15 cellular contexts compared by ENCODE assay signal in genomic region chr11:122601131-122602125, GRCh38. TPM values are rescaled to one million over a fixed set of nuclear protein-coding genes. Genes with fewer than 3 reads are reported as not detected.
DNase-seq lines count a peak whose midpoint lies in the region; ATAC-seq, FAIRE-seq and TF ChIP-seq lines count a peak whose summit lies in the region.
"Had no signal": no experiment of that assay in that cellular context is flagged by ENCODE, and none has a peak within 500 bp of the region (broad histone marks: within the 10 kb centered on the region; RNA-seq: fewer than 3 reads in every experiment).

No MANE protein-coding gene starts in this region.

- H2BK20ac ChIP-seq in H1 (ENCODE audit: low read length), result no peak overlapping the region

- no peak overlapping the region; the same call in 1 of the 2 replicates for H2AFZ ChIP-seq in H1 (ENCODE audit: low read length)
- H2AFZ ChIP-seq: parathyroid adenoma had no signal

- no peak overlapping the region for H3K4me2 ChIP-seq in H1 (ENCODE audit: insufficient read depth in 1 of 2, low read depth in 2 of 2, low read length in 2 of 2)

- H3K36me3 Mint-ChIP-seq in nephron progenitor cell (ENCODE audit: low read depth), result no peaks in the 10 kb centered on the region
- H3K36me3 Mint-ChIP-seq: activated CD8-positive, alpha-beta memory T cell treated with anti-CD3 and anti-CD28 coated beads, Interleukin-2, amount 10 ng/mL, durations not matched to agents 7 days and 5 days; activated naive CD8-positive, alpha-beta T cell treated with anti-CD3 and anti-CD28 coated beads, Interleukin-2, amount 10 ng/mL, durations not matched to agents 7 days and 5 days had no signal

- 0 out of 2 replicates have a peak, but pooled peaks cover 4% of the 10 kb centered on the region for H3K27me3 ChIP-seq in MG63
- H3K27me3 ChIP-seq in H1 (replicated peaks in 1 of 4; ENCODE audit: control insufficient read depth in 3 of 4, extremely low read depth in 1 of 4, insufficient read depth in 3 of 4, low read length in 3 of 4), result no peaks in the 10 kb centered on the region

- peak; percentile 87 for DNase-seq in AG20443 (ENCODE audit: low spot score)
- DNase-seq in MG63, result peak; percentile 50
- DNase-seq in H1 (ENCODE audit: low read depth in 1 of 2, low spot score in 2 of 2), result no peak
- no peak for DNase-seq in nephron progenitor cell
- no peak for DNase-seq in T-helper 9 cell
- DNase-seq: activated CD8-positive, alpha-beta memory T cell treated with anti-CD3 and anti-CD28 coated beads, Interleukin-2, amount 10 ng/mL, durations not matched to agents 7 days and 5 days; activated naive CD8-positive, alpha-beta T cell treated with anti-CD3 and anti-CD28 coated beads, Interleukin-2, amount 10 ng/mL, durations not matched to agents 7 days and 5 days; CD4-positive, alpha-beta T cell; effector memory CD8-positive, alpha-beta T cell; hippocampal formation; stimulated activated naive CD4-positive, alpha-beta T cell had no signal

- TF ChIP-seq CTCF in H1 (IDR thresholded peaks at IDR 0.05; ENCODE audit: control extremely low read depth in 1 of 3, insufficient read depth in 1 of 3, low read depth in 1 of 3, low read length in 3 of 3) (no peak), nephron progenitor cell (IDR thresholded peaks at IDR 0.05) (no peak)

- no peak for TF ChIP-seq EP300 in H1 (IDR thresholded peaks at IDR 0.05; ENCODE audit: borderline replicate concordance in 1 of 2, low read depth in 2 of 2, low read length in 2 of 2)

- H3K4me3 ChIP-seq in MG63 (no peak overlapping the region), H1 (ENCODE audit: extremely low read depth in 1 of 4, insufficient read depth in 2 of 4, low read depth in 3 of 4, low read length in 4 of 4) (no peak overlapping the region)

- H3K79me1 ChIP-seq in H1 (ENCODE audit: low read depth, low read length), result no peaks in the 10 kb centered on the region

- H2BK120ac ChIP-seq in H1 (replicated peaks; ENCODE audit: low read depth, low read length), result no peak overlapping the region

- H3K4me1 Mint-ChIP-seq in nephron progenitor cell, result peaks cover 25% of the 10 kb centered on the region
- H3K4me1 Mint-ChIP-seq: activated CD8-positive, alpha-beta memory T cell treated with anti-CD3 and anti-CD28 coated beads, Interleukin-2, amount 10 ng/mL, durations not matched to agents 7 days and 5 days; activated naive CD8-positive, alpha-beta T cell treated with anti-CD3 and anti-CD28 coated beads, Interleukin-2, amount 10 ng/mL, durations not matched to agents 7 days and 5 days had no signal

- no peak overlapping the region for H2AK5ac ChIP-seq in H1 (ENCODE audit: low read depth, low read length)

- H3K9me3 ChIP-seq in MG63, result no peaks in the 10 kb centered on the region
- no peaks in the 10 kb centered on the region for H3K9me3 ChIP-seq in H1 (ENCODE audit: insufficient read depth in 2 of 2, low read depth in 1 of 2, low read length in 1 of 2)

- no peak overlapping the region for H4K91ac ChIP-seq in H1 (replicated peaks; ENCODE audit: insufficient read length, low read length)

- no peaks in the 10 kb centered on the region for H3K9me3 Mint-ChIP-seq in nephron progenitor cell
- H3K9me3 Mint-ChIP-seq: activated naive CD8-positive, alpha-beta T cell treated with anti-CD3 and anti-CD28 coated beads, Interleukin-2, amount 10 ng/mL, durations not matched to agents 7 days and 5 days; CD4-positive, alpha-beta T cell; effector memory CD8-positive, alpha-beta T cell had no signal

- H3K27me3 Mint-ChIP-seq in nephron progenitor cell (ENCODE audit: low read depth, poor library complexity), result peaks cover 12% of the 10 kb centered on the region

- peaks cover 0 to 6% (median 0%) of the 10 kb centered on the region in 4 experiments; a peak in 2 of 7 replicates for H3K4me1 ChIP-seq in H1 (replicated peaks in 1 of 4; ENCODE audit: control insufficient read depth in 3 of 4, insufficient read depth in 4 of 4, low read length in 3 of 4)
- H3K4me1 ChIP-seq: parathyroid adenoma had no signal

- H3K9ac ChIP-seq in H1 (replicated peaks in 1 of 4; ENCODE audit: extremely low read depth in 1 of 4, low read depth in 3 of 4, low read length in 3 of 4), result no peak overlapping the region
- H3K9ac ChIP-seq: parathyroid adenoma had no signal

- no peak overlapping the region for H3K4me3 Mint-ChIP-seq in nephron progenitor cell
- H3K4me3 Mint-ChIP-seq: activated CD8-positive, alpha-beta memory T cell treated with anti-CD3 and anti-CD28 coated beads, Interleukin-2, amount 10 ng/mL, durations not matched to agents 7 days and 5 days; activated naive CD8-positive, alpha-beta T cell treated with anti-CD3 and anti-CD28 coated beads, Interleukin-2, amount 10 ng/mL, durations not matched to agents 7 days and 5 days; CD4-positive, alpha-beta T cell; effector memory CD8-positive, alpha-beta T cell had no signal

- no peak overlapping the region for H3K56ac ChIP-seq in H1 (replicated peaks; ENCODE audit: insufficient read length, low read depth, low read length)

- TF ChIP-seq POLR2A in H1 (IDR thresholded peaks at IDR 0.05; ENCODE audit: control extremely low read depth in 1 of 2, low read depth in 2 of 2, low read length in 2 of 2), result no peak

- ATAC-seq in HG02840 (IDR thresholded peaks at IDR 0.05; ENCODE audit: low FRiP score, unreplicated experiment) (no peak), HG03354 (IDR thresholded peaks at IDR 0.05; ENCODE audit: poor library complexity, severe bottlenecking, unreplicated experiment) (no peak), HG03565 (IDR thresholded peaks at IDR 0.05; ENCODE audit: unreplicated experiment) (no peak)
- ATAC-seq: activated CD8-positive, alpha-beta memory T cell treated with anti-CD3 and anti-CD28 coated beads, Interleukin-2, amount 10 ng/mL, durations not matched to agents 7 days and 5 days; effector memory CD8-positive, alpha-beta T cell had no signal

- H3K14ac ChIP-seq in H1 (ENCODE audit: insufficient read length), result no peak overlapping the region

- no peak overlapping the region for H3K4ac ChIP-seq in H1 (replicated peaks; ENCODE audit: insufficient read length, low read depth, low read length)

- no peak overlapping the region for H4K5ac ChIP-seq in H1 (ENCODE audit: insufficient read length, low read depth, low read length)

- peak overlapping the region; percentile 64 for H3K27ac Mint-ChIP-seq in nephron progenitor cell
- H3K27ac Mint-ChIP-seq: activated CD8-positive, alpha-beta memory T cell treated with anti-CD3 and anti-CD28 coated beads, Interleukin-2, amount 10 ng/mL, durations not matched to agents 7 days and 5 days; activated naive CD8-positive, alpha-beta T cell treated with anti-CD3 and anti-CD28 coated beads, Interleukin-2, amount 10 ng/mL, durations not matched to agents 7 days and 5 days; CD4-positive, alpha-beta T cell; effector memory CD8-positive, alpha-beta T cell had no signal

- H2BK15ac ChIP-seq in H1 (ENCODE audit: low read length), result no peak overlapping the region

- H3K23me2 ChIP-seq in H1 (ENCODE audit: low read depth, low read length), result no peaks in the 10 kb centered on the region

- no peak overlapping the region for H3K27ac ChIP-seq in H1 (ENCODE audit: low read depth, low read length)
- H3K27ac ChIP-seq: parathyroid adenoma had no signal

- no peak overlapping the region for H3K23ac ChIP-seq in H1 (ENCODE audit: insufficient read length)

- 89% methylated on average over 7 of the region's 7 CpGs; no CpG with 5 or more reads in 1 of the 2 experiments for WGBS in H1 (ENCODE audit: extremely low coverage in 1 of 2, insufficient coverage in 1 of 2, insufficient read length in 1 of 2, insufficient replicate concordance in 2 of 2, low coverage in 1 of 2, low lambda C conversion rate in 2 of 2, missing lambda C conversion rate in 1 of 2), 2 experiments

- TF ChIP-seq RAD21 in H1 (IDR thresholded peaks at IDR 0.05 in 1 of 2, conservative IDR thresholded peaks at IDR 0.05 in 1 of 2; ENCODE audit: low read depth in 2 of 2, low read length in 2 of 2), result no peak

- H4K8ac ChIP-seq in H1 (ENCODE audit: extremely low read depth, insufficient read depth, low read length), result peak overlapping the region; percentile 35; the same call in 1 of the 2 replicates

- H3K36me3 ChIP-seq in MG63, result no peaks in the 10 kb centered on the region
- no peaks in the 10 kb centered on the region for H3K36me3 ChIP-seq in H1 (ENCODE audit: control insufficient read depth in 2 of 4, insufficient read depth in 4 of 4, low read length in 3 of 4)

- no peak overlapping the region for H3K18ac ChIP-seq in H1 (ENCODE audit: extremely low read depth, low read length)

- CTCF ChIA-PET in H1 (lab: Charles Lee; ENCODE audit: partially characterized antibody), result interaction anchor here (0.7 to 2.2 kb wide), 5 partner anchors 20 to 195 kb away, joined by 3 to 5 read pairs (median 3); no protein-coding TSS in a partner anchor

- no peak for FAIRE-seq in H1 (lab: Jason Lieb, UNC)

- no peaks in the 10 kb centered on the region for H3K79me2 ChIP-seq in H1 (ENCODE audit: control insufficient read depth in 1 of 2, insufficient read depth in 2 of 2, low read length in 2 of 2)
- H3K79me2 ChIP-seq: parathyroid adenoma had no signal

- POLR2A ChIA-PET in H1 (lab: Charles Lee; ENCODE audit: partially characterized antibody), result no interaction called here

- no peak overlapping the region for H2BK5ac ChIP-seq in H1 (ENCODE audit: low read depth, low read length)

- H2BK12ac ChIP-seq in H1 (ENCODE audit: low read depth, low read length), result no peak overlapping the region

- H4K20me1 ChIP-seq in H1 (replicated peaks in 1 of 2; ENCODE audit: control insufficient read depth in 1 of 2, insufficient read depth in 2 of 2, low read length in 2 of 2), result no peaks in the 10 kb centered on the region

TF ChIP-seq in H1, 55 proteins besides CTCF, POLR2A, EP300 and RAD21 (continues in another document):
- TF ChIP-seq MAFK (IDR thresholded peaks at IDR 0.05; ENCODE audit: low read depth, low read length), result no peak
- no peak for TF ChIP-seq TAF1 (IDR thresholded peaks at IDR 0.05; ENCODE audit: low read depth, low read length)
- no peak for TF ChIP-seq CTBP2 (IDR thresholded peaks at IDR 0.05; ENCODE audit: borderline replicate concordance, insufficient read depth, insufficient read length, low read length)
- no peak for TF ChIP-seq SUZ12 (IDR thresholded peaks at IDR 0.05; ENCODE audit: low read length)
- TF ChIP-seq HDAC2 (IDR thresholded peaks at IDR 0.05; ENCODE audit: borderline replicate concordance in 1 of 2, low read depth in 2 of 2, low read length in 2 of 2), result no peak
- no peak for TF ChIP-seq BCL11A (IDR thresholded peaks at IDR 0.05; ENCODE audit: low read depth in 2 of 2, low read length in 2 of 2)
- TF ChIP-seq CEBPB (IDR thresholded peaks at IDR 0.05; ENCODE audit: low read depth, low read length), result no peak

RNA-seq across cellular contexts. Expression of gene UBASH3B, which starts 54.1 kb away (rescaled TPM):
- 9.4 and 16.4 TPM in 2 replicates for total RNA-seq in MG63 (2014; rRNA removed; shearing (Covaris generic); ENCODE audit: low replicate concordance)
- 8.9 and 9.5 TPM in 2 replicates for total RNA-seq in H1 (2021; fragmentation: NEBNext Ultra II Directional; extraction: Animal tissue kit (Norgen Biotek cat#: 25700))
- polyA plus RNA-seq in H1 (2011; rRNA removed), result 7.5 and 7.6 TPM in 2 replicates
- polyA plus RNA-seq in H1 (2011; cell fraction: cytosol; rRNA removed), result 5.0 TPM
- 7.6 TPM for polyA plus RNA-seq in H1 (2011; cell fraction: nucleus; rRNA removed)
- polyA plus RNA-seq in H1 (2012, experiment 1 of 2), result 4.4 to 7.8 TPM (median 5.7 TPM) in 4 replicates
- 0.92 TPM for polyA plus RNA-seq in H1 (2012, experiment 2 of 2)
- 4.3 TPM for polyA plus RNA-seq in H1 (2013, experiment 1 of 2)
- polyA plus RNA-seq in H1 (2013, experiment 2 of 2), result 4.7 TPM
- 17.4 and 24.7 TPM in 2 replicates for polyA minus RNA-seq in H1 (2011; rRNA and poly(A)+ RNA removed)
- 4.4 TPM for polyA minus RNA-seq in H1 (2011; cell fraction: cytosol; rRNA and poly(A)+ RNA removed)
- polyA minus RNA-seq in H1 (2011; cell fraction: nucleus; rRNA and poly(A)+ RNA removed), result 22.5 TPM

Comparison
In these comparisons a context has a peak if more than half of its experiments do, and no peak if none do; other contexts are left out.
1. DNase-seq: peak in AG20443 (single experiment) and MG63 (single experiment); none in H1 (0 of 2), nephron progenitor cell (single experiment) and T-helper 9 cell (single experiment).